20 cellular contexts compared by ENCODE assay signal in genomic region chr7:35463176-35463575, GRCh38.
"Had no signal": no experiment of that assay in that cellular context is flagged by ENCODE, and none has a peak within 500 bp of the region (broad histone marks: within the 10 kb centered on the region; RNA-seq: fewer than 3 reads in every experiment).

No MANE protein-coding gene starts in this region.

- H3K36me3 ChIP-seq: cardiac muscle cell, neural progenitor cell, thyroid gland, uterus had no signal

- DNase-seq: activated CD4-positive, alpha-beta T cell treated with anti-CD3 and anti-CD28 coated beads for 48 hours; activated CD4-positive, CD25-positive, alpha-beta regulatory T cell; activated CD8-positive, alpha-beta T cell treated with anti-CD3 and anti-CD28 coated beads for 36 hours; activated naive CD4-positive, alpha-beta T cell treated with Interleukin-2 at 50 U/mL for 16 hours; activated naive CD8-positive, alpha-beta T cell treated with anti-CD3 and anti-CD28 coated beads, Interleukin-2, amount 10 ng/mL, durations not matched to agents 7 days and 5 days; activated T-cell treated with anti-CD3 and anti-CD28 coated beads, Interleukin-2, amount 50 U/mL, for 1 hour; amygdala; effector memory CD8-positive, alpha-beta T cell; immature natural killer cell; mesenchymal stem cell; mucosa of descending colon; naive thymus-derived CD4-positive, alpha-beta T cell; stimulated activated CD8-positive, alpha-beta memory T cell treated with anti-CD3 and anti-CD28 coated beads, Interleukin-4, amount 100 ng/mL, for 48 hours; stimulated activated naive CD4-positive, alpha-beta T cell treated with Interleukin-2 at 50 U/mL for 16 hours; thyroid gland; uterus had no signal

- H3K9ac ChIP-seq: neural progenitor cell had no signal

- H3K4me1 ChIP-seq: thyroid gland, uterus had no signal

- H3K4me3 Mint-ChIP-seq: activated CD8-positive, alpha-beta T cell treated with anti-CD3 and anti-CD28 coated beads for 36 hours; activated naive CD8-positive, alpha-beta T cell treated with anti-CD3 and anti-CD28 coated beads, Interleukin-2, amount 10 ng/mL, durations not matched to agents 7 days and 5 days; effector memory CD8-positive, alpha-beta T cell; immature natural killer cell; naive thymus-derived CD4-positive, alpha-beta T cell; neural progenitor cell had no signal

- H3K9me3 Mint-ChIP-seq: activated T-helper 2 cell treated with anti-CD3 and anti-CD28 coated beads, Interferon-gamma antibody, Interleukin-2, Interleukin-4, amounts not matched to agents 10 μg/mL and 5 μg/mL and 100 μg/mL, durations not matched to agents 14 hours and 24 hours and 36 hours had no signal

- H3K27ac Mint-ChIP-seq: activated CD8-positive, alpha-beta T cell treated with anti-CD3 and anti-CD28 coated beads for 36 hours; activated naive CD8-positive, alpha-beta T cell treated with anti-CD3 and anti-CD28 coated beads, Interleukin-2, amount 10 ng/mL, durations not matched to agents 7 days and 5 days; activated T-helper 2 cell treated with anti-CD3 and anti-CD28 coated beads, Interferon-gamma antibody, Interleukin-2, Interleukin-4, amounts not matched to agents 10 μg/mL and 5 μg/mL and 100 μg/mL, durations not matched to agents 14 hours and 24 hours and 36 hours; effector memory CD8-positive, alpha-beta T cell; immature natural killer cell; neural progenitor cell; progenitor cell of endocrine pancreas had no signal

- H3K9me3 ChIP-seq: mucosa of descending colon, thyroid gland, uterus had no signal

- H3K4me3 ChIP-seq: cardiac muscle cell, mucosa of descending colon, neural progenitor cell, thyroid gland, uterus had no signal

- H3K36me3 Mint-ChIP-seq: activated naive CD8-positive, alpha-beta T cell treated with anti-CD3 and anti-CD28 coated beads, Interleukin-2, amount 10 ng/mL, durations not matched to agents 7 days and 5 days; immature natural killer cell; neural progenitor cell had no signal

- H3K4me1 Mint-ChIP-seq: activated naive CD8-positive, alpha-beta T cell treated with anti-CD3 and anti-CD28 coated beads, Interleukin-2, amount 10 ng/mL, durations not matched to agents 7 days and 5 days; immature natural killer cell; naive thymus-derived CD4-positive, alpha-beta T cell had no signal

- H3K27ac ChIP-seq: cardiac muscle cell, neural progenitor cell, thyroid gland, uterus had no signal
